In the genomic region with DNA sequence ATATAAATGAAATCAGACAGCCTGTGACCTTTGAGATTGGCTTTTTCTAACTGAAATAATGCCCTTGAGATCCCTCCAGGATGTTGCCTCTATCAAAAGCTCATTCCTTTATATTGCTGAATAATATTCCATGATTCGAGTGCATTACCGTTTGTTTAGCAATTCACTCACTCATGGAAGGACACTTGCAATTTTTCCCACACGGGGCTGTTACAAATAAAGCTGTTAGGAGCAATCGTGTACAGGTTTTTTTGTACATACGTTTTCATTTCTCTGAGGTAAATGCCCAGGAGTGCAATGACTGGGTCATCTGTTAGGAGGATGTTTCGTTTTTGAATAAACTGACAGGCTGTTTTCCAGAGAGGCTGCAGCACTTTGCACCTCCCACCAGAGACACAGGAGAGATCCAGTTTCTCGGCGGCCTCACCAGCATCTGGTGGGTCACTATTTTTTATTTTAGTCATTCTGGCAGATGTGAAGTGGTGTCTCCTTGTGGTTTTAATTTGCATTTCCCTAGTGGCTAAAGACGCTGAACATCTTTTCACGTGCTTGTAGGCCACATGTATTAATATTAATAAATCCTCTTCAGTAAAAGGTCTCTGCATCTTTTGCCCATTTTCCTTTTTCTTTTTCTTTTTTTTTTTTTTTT, we compare ENCODE assay signal across 11 cellular contexts. TPM values are rescaled to one million over a fixed set of nuclear protein-coding genes. Genes with fewer than 3 reads are reported as not detected.
DNase-seq lines count a peak whose midpoint lies in the region; ATAC-seq and TF ChIP-seq lines count a peak whose summit lies in the region.
"Had no signal": no experiment of that assay in that cellular context is flagged by ENCODE, and none has a peak within 500 bp of the region (broad histone marks: within the 10 kb centered on the region; RNA-seq: fewer than 3 reads in every experiment).

No MANE protein-coding gene starts in this region.

- no peaks in the 10 kb centered on the region for H3K27me3 Mint-ChIP-seq in Caco-2 (ENCODE audit: insufficient read depth, unreplicated experiment)
- H3K27me3 Mint-ChIP-seq: activated CD4-positive, alpha-beta T cell treated with anti-CD3 and anti-CD28 coated beads, Interleukin-2, amount 10 ng/mL, durations not matched to agents 7 days and 5 days; CD4-positive, alpha-beta memory T cell had no signal

- H3K4me3 Mint-ChIP-seq in Caco-2 (ENCODE audit: unreplicated experiment): no peak overlapping the region
- H3K4me3 Mint-ChIP-seq: activated CD4-positive, alpha-beta T cell treated with anti-CD3 and anti-CD28 coated beads, Interleukin-2, amount 10 ng/mL, durations not matched to agents 7 days and 5 days; CD4-positive, alpha-beta memory T cell had no signal

- H3K27me3 ChIP-seq in GM06990 (replicated peaks; ENCODE audit: control insufficient read depth, insufficient read depth, low read length): no peaks in the 10 kb centered on the region
- H3K27me3 ChIP-seq in SU-DHL-6 (ENCODE audit: low read length): no peaks in the 10 kb centered on the region
- no peaks in the 10 kb centered on the region for H3K27me3 ChIP-seq in Caco-2 (replicated peaks; ENCODE audit: control insufficient read depth, insufficient read depth, low read length)

- H3K9me2 ChIP-seq in SU-DHL-6 (replicated peaks; ENCODE audit: insufficient read depth, low read length): no peaks in the 10 kb centered on the region

- intact Hi-C loops in Caco-2 (cut with micrococcal nuclease; ENCODE audit: unreplicated experiment): no loop called here

- peak overlapping the region; percentile 95 for H3K4me2 ChIP-seq in SU-DHL-6 (ENCODE audit: low read depth, low read length, poor library complexity, severe bottlenecking)

- BruUV-seq in Caco-2 (replicated peaks; lab: Mats Ljungman, UMichigan): no TSS peak

- H3K9me3 ChIP-seq in SU-DHL-6 (ENCODE audit: insufficient read depth, low read length): no peaks in the 10 kb centered on the region
- H3K9me3 ChIP-seq in Caco-2: no peaks in the 10 kb centered on the region

- H3K27ac Mint-ChIP-seq in Caco-2 (ENCODE audit: unreplicated experiment): no peak overlapping the region
- H3K27ac Mint-ChIP-seq: activated CD4-positive, alpha-beta T cell treated with anti-CD3 and anti-CD28 coated beads, Interleukin-2, amount 10 ng/mL, durations not matched to agents 7 days and 5 days had no signal

- TF ChIP-seq CTCF in GM06990 (IDR thresholded peaks at IDR 0.05; ENCODE audit: insufficient read depth, low read length, poor library complexity, severe bottlenecking) (no peak), SU-DHL-6 (IDR thresholded peaks at IDR 0.05; ENCODE audit: insufficient read depth, low read length, poor library complexity, severe bottlenecking) (no peak), Caco-2 (IDR thresholded peaks at IDR 0.05; ENCODE audit: insufficient read depth in 1 of 2, low read depth in 1 of 2, low read length in 1 of 2, severe bottlenecking in 1 of 2, unreplicated experiment in 1 of 2) (no peak)

- no peak overlapping the region for H2AFZ ChIP-seq in SU-DHL-6 (ENCODE audit: low read depth, low read length, severe bottlenecking)

- H3K9me3 Mint-ChIP-seq in Caco-2 (ENCODE audit: unreplicated experiment): no peaks in the 10 kb centered on the region
- H3K9me3 Mint-ChIP-seq: activated CD4-positive, alpha-beta T cell treated with anti-CD3 and anti-CD28 coated beads, Interleukin-2, amount 10 ng/mL, durations not matched to agents 7 days and 5 days; CD4-positive, alpha-beta memory T cell had no signal

- H3K36me3 ChIP-seq in GM06990 (ENCODE audit: control insufficient read depth, insufficient read depth, low read length): no peaks in the 10 kb centered on the region
- no peaks in the 10 kb centered on the region for H3K36me3 ChIP-seq in SU-DHL-6 (ENCODE audit: low read length)
- H3K36me3 ChIP-seq in Caco-2 (ENCODE audit: control insufficient read depth, insufficient read depth, low read length): no peaks in the 10 kb centered on the region

- H3K9ac ChIP-seq in SU-DHL-6 (ENCODE audit: low read length): peak overlapping the region; percentile 82

- H3K4me1 ChIP-seq in Caco-2: peaks cover 12% of the 10 kb centered on the region

- peak overlapping the region; percentile 97 for H3K27ac ChIP-seq in SU-DHL-6 (ENCODE audit: low read depth, low read length)

- ATAC-seq in GM19452 (IDR thresholded peaks at IDR 0.05; ENCODE audit: unreplicated experiment) (peak; percentile 59), HG03060 (IDR thresholded peaks at IDR 0.05; ENCODE audit: low read depth, unreplicated experiment) (peak; percentile 48)

- no peaks in the 10 kb centered on the region for H4K20me1 ChIP-seq in SU-DHL-6 (ENCODE audit: low read depth, low read length)

- H3K4me3 ChIP-seq in GM06990 (replicated peaks; ENCODE audit: low read depth, low read length): peak overlapping the region; percentile 32
- peak overlapping the region; percentile 20 for H3K4me3 ChIP-seq in SU-DHL-6 (ENCODE audit: insufficient read depth, low read length, poor library complexity, severe bottlenecking)
- H3K4me3 ChIP-seq in Caco-2 (ENCODE audit: low read depth, low read length): no peak overlapping the region

- no peaks in the 10 kb centered on the region for H3K4me1 Mint-ChIP-seq in Caco-2 (ENCODE audit: low read depth, unreplicated experiment)

- H3K79me2 ChIP-seq in SU-DHL-6 (ENCODE audit: insufficient read depth, low read length): peaks cover 35% of the 10 kb centered on the region

- CTCF ChIA-PET in Caco-2 (lab: Charles Lee): interaction anchor here (0.7 kb wide), 1 partner anchor 19 kb away, joined by 3 read pairs; no protein-coding TSS in a partner anchor

- DNase-seq in GM06990 (ENCODE audit: extremely low read depth, insufficient read length) (peak; percentile 59), Caco-2 (no peak), LoVo (ENCODE audit: low spot score) (no peak), MV-4-11 (lab: John Stamatoyannopoulos, UW) (no peak)
- no peak for DNase-seq in activated effector memory CD4-positive, alpha-beta T cell treated with anti-CD3 and anti-CD28 coated beads, Interleukin-2, amount 50 U/mL, for 16 hours
- DNase-seq: activated CD4-positive, alpha-beta T cell treated with anti-CD3 and anti-CD28 coated beads, Interleukin-2, amount 10 ng/mL, durations not matched to agents 7 days and 5 days; CD4-positive, alpha-beta memory T cell; NCI-H510A treated with DMSO at 0.1 percent for 48 hours had no signal

- H3K36me3 Mint-ChIP-seq in Caco-2 (ENCODE audit: insufficient read depth, unreplicated experiment): peaks cover under 1% of the 10 kb centered on the region

- H3F3A ChIP-seq in SU-DHL-6 (ENCODE audit: insufficient read depth): peaks cover 97% of the 10 kb centered on the region

- POLR2A ChIA-PET in Caco-2 (lab: Charles Lee): interaction anchor here (0.6 kb wide), 1 partner anchor 429 kb away, joined by 4 read pairs; no protein-coding TSS in a partner anchor

RNA-seq across cellular contexts. Expression of gene PRDM15, which starts 11.0 kb away (rescaled TPM):
- 5.6 and 8.2 TPM in 2 replicates for total RNA-seq in Caco-2 (2022)
